In the genomic region with DNA sequence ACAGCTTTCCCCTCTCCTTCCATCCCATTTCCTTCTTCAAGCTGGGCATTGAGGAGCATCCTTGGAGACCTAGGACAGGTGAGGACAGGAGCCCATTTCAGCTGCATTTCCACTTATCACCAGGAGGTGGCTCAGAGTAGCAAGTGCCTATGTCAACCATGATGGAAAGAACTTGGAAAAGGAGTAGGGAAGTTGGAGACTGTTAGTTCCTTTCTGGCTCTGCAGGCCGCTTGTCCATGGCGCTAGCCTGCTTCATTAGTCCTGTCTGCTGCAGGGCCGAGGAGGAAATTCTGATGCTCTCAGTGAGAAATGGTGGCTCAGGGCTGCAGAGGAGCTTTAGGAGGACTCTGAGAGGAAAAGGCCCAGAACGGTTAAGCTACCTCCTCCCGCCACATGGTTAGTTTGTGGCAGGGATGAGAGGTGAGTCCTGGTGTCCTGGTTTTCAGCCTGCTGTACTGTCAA, we compare ENCODE assay signal across 8 cellular contexts. TPM values are rescaled to one million over a fixed set of nuclear protein-coding genes. Genes with fewer than 3 reads are reported as not detected.
DNase-seq lines count a peak whose midpoint lies in the region; ATAC-seq, FAIRE-seq and TF ChIP-seq lines count a peak whose summit lies in the region.

No MANE protein-coding gene starts in this region.

- peak; percentile 86 for TF ChIP-seq CTCF in bronchial epithelial cell (IDR thresholded peaks at IDR 0.05; ENCODE audit: insufficient read depth, low read length, severe bottlenecking)
- peak; percentile 80 to 86 for TF ChIP-seq CTCF in left lung (IDR thresholded peaks at IDR 0.05)

- H3K9me3 ChIP-seq in T-helper 17 cell (ENCODE audit: control insufficient read depth, low read length, poor library complexity, severe bottlenecking) = no peaks in the 10 kb centered on the region
- H3K9me3 ChIP-seq in left lung = no peaks in the 10 kb centered on the region

- peaks cover 38% of the 10 kb centered on the region for H3K27me3 Mint-ChIP-seq in T-helper 17 cell

- no peaks in the 10 kb centered on the region for H3K4me1 ChIP-seq in left lung

- DNase-seq in Daoy (ENCODE audit: low read depth) = peak; percentile 57
- peak; percentile 47 for DNase-seq in LHCN-M2 (ENCODE audit: low read depth)
- DNase-seq in T-helper 17 cell = peak in 2 of 3 donors; percentile 33 to 52
- peak; percentile 67 for DNase-seq in bronchial epithelial cell (ENCODE audit: low read depth)
- peak in 1 of 2 donors; percentile 50 for DNase-seq in left lung
- DNase-seq in stimulated activated CD8-positive, alpha-beta memory T cell treated with anti-CD3 and anti-CD28 coated beads, Interleukin-4, amount 100 ng/mL, for 24 hours (ENCODE audit: low read depth) = peak; percentile 28

- peaks cover 5% of the 10 kb centered on the region for H3K4me1 Mint-ChIP-seq in T-helper 17 cell

- intact Hi-C loops in left lung (cut with DNase I) = no loop called here

- FAIRE-seq in bronchial epithelial cell (lab: Jason Lieb, UNC) = no peak

- TF ChIP-seq POLR2A in GM18505 (IDR thresholded peaks at IDR 0.05; ENCODE audit: borderline replicate concordance, extremely low read depth, insufficient read depth, insufficient read length) = no peak

- H3K27me3 ChIP-seq in bronchial epithelial cell (ENCODE audit: control insufficient read depth, insufficient read depth, low read length) = no peaks in the 10 kb centered on the region
- H3K27me3 ChIP-seq in left lung = peaks cover under 1 to 8% of the 10 kb centered on the region in 2 donors

- no peak overlapping the region for H3K4me3 Mint-ChIP-seq in T-helper 17 cell

- peak; percentile 62 for ATAC-seq in T-helper 17 cell
- peak; percentile 96 for ATAC-seq in left lung
- ATAC-seq in GM18505 (IDR thresholded peaks at IDR 0.05; ENCODE audit: unreplicated experiment) = no peak
- no peak for ATAC-seq in HG03108 (IDR thresholded peaks at IDR 0.05; ENCODE audit: unreplicated experiment)

- H3K36me3 Mint-ChIP-seq in T-helper 17 cell (ENCODE audit: low read depth) = peaks cover 10% of the 10 kb centered on the region

- H3K27ac ChIP-seq in left lung = no peak overlapping the region

- H3K27ac Mint-ChIP-seq in T-helper 17 cell = no peak overlapping the region

- H3K36me3 ChIP-seq in bronchial epithelial cell (ENCODE audit: control insufficient read depth, insufficient read depth, low read length) (no peaks in the 10 kb centered on the region), left lung (no peaks in the 10 kb centered on the region)

- H3K4me3 ChIP-seq in bronchial epithelial cell (ENCODE audit: low read depth, low read length) (no peak overlapping the region), left lung (no peak overlapping the region)

RNA-seq across cellular contexts. Expression of gene CD276, which starts 7.0 kb away (rescaled TPM):
- 24.6 and 24.7 TPM in 2 replicates for total RNA-seq in Daoy (2014; rRNA removed; shearing (Covaris generic))
- 47.1 and 54.4 TPM in 2 replicates for total RNA-seq in LHCN-M2 (2014; rRNA removed)
- 48.4 TPM for polyA plus RNA-seq in LHCN-M2 (2012)
- not detected for total RNA-seq in T-helper 17 cell
- total RNA-seq in bronchial epithelial cell = 14.5 and 21.9 TPM in 2 replicates
- 10 to 100 TPM; 71.9 to 89.5 TPM for total RNA-seq in left lung

RNA-seq across cellular contexts. Expression of gene NPTN, which starts 44.0 kb away (rescaled TPM):
- total RNA-seq in Daoy (2014; rRNA removed; shearing (Covaris generic)) = 63.4 and 69.0 TPM in 2 replicates
- total RNA-seq in LHCN-M2 (2014; rRNA removed) (108 and 111 TPM in 2 replicates), T-helper 17 cell (10 to 100 TPM; 25.0 to 48.5 TPM), bronchial epithelial cell (62.1 and 69.4 TPM in 2 replicates), left lung (100 to 1,000 TPM; 121 to 126 TPM)
- polyA plus RNA-seq in LHCN-M2 (2012) = 76.9 TPM

Comparison
In these comparisons a context has a peak if more than half of its experiments do, and no peak if none do; other contexts are left out.
1. ATAC-seq: peak in T-helper 17 cell (single experiment) and left lung (single experiment); none in GM18505 (single experiment) and HG03108 (single experiment).
2. RNA of gene CD276, which starts 7.0 kb away (total RNA-seq): 71.9 to 89.5 TPM in left lung, 47.1 to 54.4 TPM in LHCN-M2, 24.6 to 24.7 TPM in Daoy and 14.5 to 21.9 TPM in bronchial epithelial cell; not detected in T-helper 17 cell; every median in the first group is over 10 times any median in the second.